8 cellular contexts compared by ENCODE assay signal in the genomic region with DNA sequence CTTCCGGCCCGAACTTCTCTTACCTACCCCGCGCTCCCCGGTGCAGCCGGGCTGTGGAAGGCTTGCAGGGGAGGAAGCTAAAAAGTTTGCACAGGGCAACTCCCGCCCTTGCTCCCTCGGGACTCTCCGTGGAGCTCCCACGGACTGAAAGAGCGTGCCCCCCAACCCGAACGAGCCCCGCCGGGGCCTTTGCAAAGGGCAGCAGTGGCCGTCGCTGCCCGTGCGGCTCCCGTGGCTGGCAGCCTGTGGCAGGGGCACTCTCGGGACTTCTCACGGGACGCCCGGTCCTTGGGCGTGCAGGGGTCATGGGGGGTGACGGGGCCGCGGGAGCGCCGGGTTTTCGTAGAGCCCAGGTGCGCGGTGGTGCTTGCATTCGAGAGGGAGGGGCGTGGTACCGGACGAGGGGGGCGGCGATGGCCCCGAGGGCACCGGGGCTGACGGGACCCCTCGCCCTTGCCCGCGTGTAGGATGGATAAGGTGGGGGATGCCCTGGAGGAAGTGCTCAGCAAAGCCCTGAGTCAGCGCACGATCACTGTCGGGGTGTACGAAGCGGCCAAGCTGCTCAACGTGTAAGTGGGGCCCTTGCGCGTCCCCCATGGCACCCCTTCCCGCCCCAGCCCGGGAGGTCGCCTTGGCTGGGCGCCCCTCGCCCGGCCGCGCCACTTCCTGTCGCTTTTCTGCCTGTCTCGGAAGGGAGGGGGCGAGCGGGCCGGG. TPM values are rescaled to one million over a fixed set of nuclear protein-coding genes. Genes with fewer than 3 reads are reported as not detected.
DNase-seq lines count a peak whose midpoint lies in the region; ATAC-seq and TF ChIP-seq lines count a peak whose summit lies in the region.

No MANE protein-coding gene starts in this region.

- H3K4me1 ChIP-seq in SJCRH30, result peaks cover 28% of the 10 kb centered on the region
- H3K4me1 ChIP-seq in heart right ventricle, result peaks cover 2 to 52% (median 35%) of the 10 kb centered on the region in 9 donors
- H3K4me1 ChIP-seq in psoas muscle, result peaks cover 20% of the 10 kb centered on the region

- intact Hi-C loops in heart right ventricle (cut with DNase I), result loop anchor here (1.0 to 10.0 kb wide), 18 partner anchors 37 to 153 kb away; partner anchors contain the start of gene GNG12 (in 1 of the 10)
- intact Hi-C loops in psoas muscle (cut with DNase I), result loop anchor here (1.0 to 10.0 kb wide), 7 partner anchors 39 to 149 kb away; partner anchors contain the start of gene GNG12 (in 1 of the 2)

- ATAC-seq in GM18520 (IDR thresholded peaks at IDR 0.05; ENCODE audit: unreplicated experiment), result peak; percentile 1
- ATAC-seq in HG03095 (IDR thresholded peaks at IDR 0.05; ENCODE audit: unreplicated experiment), result peak; percentile 8
- ATAC-seq in heart right ventricle, result peak; percentile 3 to 68 (median 20)
- ATAC-seq in psoas muscle, result peak; percentile 31 to 56 (median 34)

- WGBS in heart right ventricle, 2 donors, result 0 to 1% methylated on average over 57 to 66 of the region's 66 CpGs
- WGBS in psoas muscle, 3 donors, result 0% methylated on average over 46 to 66 of the region's 66 CpGs

- H3K27me3 ChIP-seq in SJCRH30 (no peaks in the 10 kb centered on the region), heart right ventricle (no peaks in the 10 kb centered on the region), psoas muscle (ENCODE audit: insufficient read depth in 3 of 3, low read length in 2 of 3) (no peaks in the 10 kb centered on the region)

- H3K27ac ChIP-seq in 22Rv1 (peak overlapping the region; percentile 89), SJCRH30 (peak overlapping the region; percentile 99), heart right ventricle (peak overlapping the region; percentile 94 to 100 (median 98)), psoas muscle (peak overlapping the region; percentile 96)

- H3K36me3 ChIP-seq in SJCRH30, result peaks cover 46% of the 10 kb centered on the region
- peaks cover 0 to 39% (median 18%) of the 10 kb centered on the region in 9 donors for H3K36me3 ChIP-seq in heart right ventricle
- peaks cover 3 to 29% of the 10 kb centered on the region in 2 donors for H3K36me3 ChIP-seq in psoas muscle (ENCODE audit: insufficient read depth in 1 of 2, low read depth in 1 of 2)

- H3K4me3 ChIP-seq in SJCRH30 (peak overlapping the region; percentile 77), heart right ventricle (peak overlapping the region; percentile 59 to 97 (median 90)), psoas muscle (peak overlapping the region; percentile 88)

- no peaks in the 10 kb centered on the region for H3K9me3 ChIP-seq in SJCRH30 (replicated peaks)
- no peaks in the 10 kb centered on the region for H3K9me3 ChIP-seq in heart right ventricle
- no peaks in the 10 kb centered on the region for H3K9me3 ChIP-seq in psoas muscle

- no peak for TF ChIP-seq CTCF in 22Rv1 (IDR thresholded peaks at IDR 0.05)
- TF ChIP-seq CTCF in heart right ventricle (IDR thresholded peaks at IDR 0.05), result no peak
- TF ChIP-seq CTCF in psoas muscle (IDR thresholded peaks at IDR 0.05), result no peak

- DNase-seq in SJCRH30 (peak; percentile 53 to 57), heart right ventricle (peak; percentile 44 to 58), psoas muscle (peak; percentile 58 to 82), NCI-H526 treated with DMSO at 0.1 percent for 48 hours (lab: John Stamatoyannopoulos, UW) (no peak)
- DNase-seq in activated naive CD4-positive, alpha-beta T cell treated with anti-CD3 and anti-CD28 coated beads, Interleukin-2, amount 50 U/mL, for 16 hours, result peak; percentile 65

RNA-seq across cellular contexts. Expression of gene GADD45A, which starts 0.7 kb away (rescaled TPM):
- 103 and 126 TPM in 2 replicates for total RNA-seq in SJCRH30 (2014; rRNA removed; shearing (Covaris generic))
- total RNA-seq in heart right ventricle (100 to 1,000 TPM in 4 of 10 donors, 10 to 100 TPM in 6; 26.2 to 148 (median 72.7) TPM), psoas muscle (100 to 1,000 TPM in 3 of 4 donors, 10 to 100 TPM in 1; 93.5 to 505 (median 230) TPM)
- polyA plus RNA-seq in heart right ventricle (10 to 100 TPM; 40.6 to 41.4 TPM), psoas muscle (100 to 1,000 TPM in 2 of 3 donors, 10 to 100 TPM in 1; 88.8 to 248 (median 197) TPM)
